In genomic region chr13:94596575-94596971, GRCh38 we compare ENCODE assay signal across 8 cellular contexts. TPM values are rescaled to one million over a fixed set of nuclear protein-coding genes. Genes with fewer than 3 reads are reported as not detected.
A peak's percentile ranks its signal among the peaks of the same experiment; 100 is the strongest.
DNase-seq lines count a peak whose midpoint lies in the region; ATAC-seq and TF ChIP-seq lines count a peak whose summit lies in the region.

No MANE protein-coding gene starts in this region.

- peak overlapping the region; percentile 93 for H3K9ac ChIP-seq in PC-3 (ENCODE audit: low read length)

- H3K36me3 ChIP-seq in CD4-positive, CD25-positive, alpha-beta regulatory T cell (ENCODE audit: control insufficient read depth, insufficient read depth, low read length) = peaks cover 10% of the 10 kb centered on the region
- H3K36me3 ChIP-seq in PC-3 (ENCODE audit: low read depth, low read length) (peaks cover 5% of the 10 kb centered on the region; the same call in 1 of the 2 replicates), esophagus squamous epithelium (peaks cover 0 to 16% (median 6%) of the 10 kb centered on the region in 3 donors), ovary (no peaks in the 10 kb centered on the region)

- peaks cover 8% of the 10 kb centered on the region; the same call in 1 of the 2 replicates for H4K20me1 ChIP-seq in PC-3 (ENCODE audit: low read length)

- no peaks in the 10 kb centered on the region for H3K27me3 Mint-ChIP-seq in CD4-positive, CD25-positive, alpha-beta regulatory T cell

- H3K79me2 ChIP-seq in PC-3 (ENCODE audit: low read length) = peaks cover 30% of the 10 kb centered on the region

- BruUV-seq in PC-3 (replicated peaks; lab: Mats Ljungman, UMichigan) = no TSS peak

- no peak for ATAC-seq in CD4-positive, CD25-positive, alpha-beta regulatory T cell (ENCODE audit: low read depth in 2 of 2)
- no peak for ATAC-seq in PC-3
- ATAC-seq in GM21528 (IDR thresholded peaks at IDR 0.05; ENCODE audit: low FRiP score, unreplicated experiment) = no peak
- ATAC-seq in GM18861 (IDR thresholded peaks at IDR 0.05; ENCODE audit: unreplicated experiment) = no peak

- TF ChIP-seq EP300 in ovary (IDR thresholded peaks at IDR 0.05) = no peak

- peak overlapping the region; percentile 96 for H3K4me2 ChIP-seq in PC-3 (ENCODE audit: low read length)

- POLR2A ChIA-PET in PC-3 (lab: Charles Lee; ENCODE audit: unreplicated experiment) = interaction anchor here (0.6 kb wide), 1 partner anchor 509 kb away, joined by 3 read pairs; no protein-coding TSS in a partner anchor

- peak overlapping the region; percentile 88 to 98 (median 96) for H3K4me3 Mint-ChIP-seq in CD4-positive, CD25-positive, alpha-beta regulatory T cell

- peaks cover 29% of the 10 kb centered on the region for H3K4me1 ChIP-seq in CD4-positive, CD25-positive, alpha-beta regulatory T cell (ENCODE audit: control insufficient read depth, insufficient read depth, low read length, poor library complexity, severe bottlenecking)
- H3K4me1 ChIP-seq in PC-3 (ENCODE audit: insufficient read depth, low read length) (peaks cover 19% of the 10 kb centered on the region), esophagus squamous epithelium (peaks cover 9 to 36% (median 22%) of the 10 kb centered on the region in 3 donors), ovary (ENCODE audit: insufficient read depth) (peaks cover 11% of the 10 kb centered on the region)

- peak overlapping the region; percentile 74 for H3K27ac ChIP-seq in CD4-positive, CD25-positive, alpha-beta regulatory T cell (ENCODE audit: insufficient read depth, low read length, poor library complexity, severe bottlenecking)
- H3K27ac ChIP-seq in PC-3 (ENCODE audit: low read length) (no peak overlapping the region), esophagus squamous epithelium (peak overlapping the region in 3 of 4 donors; percentile 79 to 90 (median 89)), ovary (no peak overlapping the region)

- peaks cover 30 to 51% (median 37%) of the 10 kb centered on the region in 4 donors for H3K4me1 Mint-ChIP-seq in CD4-positive, CD25-positive, alpha-beta regulatory T cell

- TF ChIP-seq POLR2A in esophagus squamous epithelium (IDR thresholded peaks at IDR 0.05) (no peak), ovary (IDR thresholded peaks at IDR 0.05) (no peak)

- WGBS in esophagus squamous epithelium, 2 donors = 60 to 82% methylated on average over 5 to 10 of the region's 20 CpGs
- WGBS in ovary, 3 donors = 64 to 74% (median 70%) methylated on average over 20 of the region's 20 CpGs

- peak overlapping the region; percentile 96 for H2AFZ ChIP-seq in PC-3 (ENCODE audit: low read length)

- no peaks in the 10 kb centered on the region for H3K9me3 ChIP-seq in CD4-positive, CD25-positive, alpha-beta regulatory T cell (ENCODE audit: control insufficient read depth in 2 of 2, low read length in 2 of 2)
- H3K9me3 ChIP-seq in PC-3 (ENCODE audit: low read length) (no peaks in the 10 kb centered on the region), esophagus squamous epithelium (no peaks in the 10 kb centered on the region), ovary (no peaks in the 10 kb centered on the region)

- intact Hi-C loops in PC-3 (cut with micrococcal nuclease) = no loop called here
- intact Hi-C loops in esophagus squamous epithelium (cut with DNase I) = no loop called here
- intact Hi-C loops in ovary (cut with DNase I) = no loop called here

- H3K27me3 ChIP-seq in CD4-positive, CD25-positive, alpha-beta regulatory T cell (ENCODE audit: control insufficient read depth, insufficient read depth, low read length) = no peaks in the 10 kb centered on the region
- H3K27me3 ChIP-seq in PC-3 (ENCODE audit: low read length) (no peaks in the 10 kb centered on the region), esophagus squamous epithelium (no peaks in the 10 kb centered on the region), ovary (no peaks in the 10 kb centered on the region)

- H3K4me3 ChIP-seq in CD4-positive, CD25-positive, alpha-beta regulatory T cell (ENCODE audit: low read depth, low read length) = peak overlapping the region; percentile 94
- H3K4me3 ChIP-seq in PC-3 (ENCODE audit: low read length) (peak overlapping the region; percentile 94), esophagus squamous epithelium (peak overlapping the region; percentile 74 to 93 (median 88)), ovary (peak overlapping the region; percentile 74)

- H3K9me3 Mint-ChIP-seq in CD4-positive, CD25-positive, alpha-beta regulatory T cell = peaks cover 0 to 1% (median 0%) of the 10 kb centered on the region in 7 donors

- no peak for TF ChIP-seq CTCF in PC-3 (conservative IDR thresholded peaks at IDR 0.05; ENCODE audit: low read depth, low read length)
- no peak for TF ChIP-seq CTCF in esophagus squamous epithelium (IDR thresholded peaks at IDR 0.05)
- no peak for TF ChIP-seq CTCF in ovary (IDR thresholded peaks at IDR 0.05)
- TF ChIP-seq CTCF in GM10266 (IDR thresholded peaks at IDR 0.05; ENCODE audit: control insufficient read depth, insufficient read depth, low read depth, missing control alignments) = no peak

- H3K36me3 Mint-ChIP-seq in CD4-positive, CD25-positive, alpha-beta regulatory T cell = peaks cover 7% of the 10 kb centered on the region

- H3K9me2 ChIP-seq in PC-3 (replicated peaks; ENCODE audit: low read length) = no peaks in the 10 kb centered on the region

- H3K27ac Mint-ChIP-seq in CD4-positive, CD25-positive, alpha-beta regulatory T cell = peak overlapping the region; percentile 86 to 97 (median 95)

- CTCF ChIA-PET in PC-3 (lab: Charles Lee) = interaction anchor here (0.6 kb wide), 2 partner anchors 23 to 45 kb away, joined by 3 to 5 read pairs; no protein-coding TSS in a partner anchor

- no peak for DNase-seq in CD4-positive, CD25-positive, alpha-beta regulatory T cell
- DNase-seq in PC-3 (no peak), esophagus squamous epithelium (lab: John Stamatoyannopoulos, UW) (no peak), ovary (peak in 4 of 5 donors; percentile 22 to 57 (median 52)), NCI-H2029 treated with DMSO at 0.1 percent for 48 hours (lab: John Stamatoyannopoulos, UW) (no peak), GM10266 (ENCODE audit: extremely low spot score) (no peak)

- H3F3A ChIP-seq in PC-3 (ENCODE audit: low read length, unreplicated experiment) = no peaks in the 10 kb centered on the region

RNA-seq across cellular contexts. Expression of gene TGDS, which starts 0.6 kb away (rescaled TPM):
- total RNA-seq in CD4-positive, CD25-positive, alpha-beta regulatory T cell = 6.1 TPM
- polyA plus RNA-seq in CD4-positive, CD25-positive, alpha-beta regulatory T cell = 10 to 100 TPM; 14.0 to 21.2 (median 15.0) TPM
- total RNA-seq in PC-3 (2014; rRNA removed) (8.5 and 9.0 TPM in 2 replicates), esophagus squamous epithelium (10 to 100 TPM in 2 of 4 donors, 1 to 10 TPM in 2; 2.5 to 17.9 (median 9.8) TPM), ovary (10 to 100 TPM in 6 of 7 donors, 1 to 10 TPM in 1; 8.4 to 14.3 (median 11.9) TPM)
- 10 to 100 TPM; 10.1 to 11.5 TPM for polyA plus RNA-seq in ovary

RNA-seq across cellular contexts. Expression of gene GPR180, which starts 5.1 kb away (rescaled TPM):
- total RNA-seq in CD4-positive, CD25-positive, alpha-beta regulatory T cell = 2.1 TPM
- polyA plus RNA-seq in CD4-positive, CD25-positive, alpha-beta regulatory T cell = 1 to 10 TPM; 1.5 to 2.6 (median 2.0) TPM
- total RNA-seq in PC-3 (2014; rRNA removed) (3.9 and 5.6 TPM in 2 replicates), esophagus squamous epithelium (1 to 10 TPM; 2.6 to 5.3 (median 3.6) TPM), ovary (1 to 10 TPM; 3.9 to 6.7 (median 4.9) TPM)
- 1 to 10 TPM; 1.6 to 3.1 TPM for polyA plus RNA-seq in ovary

Comparison
In these comparisons a context has a peak if more than half of its experiments do, and no peak if none do; other contexts are left out.
1. DNase-seq: peak in ovary (4 of 5); none in CD4-positive, CD25-positive, alpha-beta regulatory T cell (0 of 3), PC-3 (single experiment), esophagus squamous epithelium (single experiment), NCI-H2029 treated with DMSO at 0.1 percent for 48 hours (single experiment) and GM10266 (single experiment).
2. H3K27ac ChIP-seq: peak in CD4-positive, CD25-positive, alpha-beta regulatory T cell (single experiment) and esophagus squamous epithelium (3 of 4); none in PC-3 (single experiment) and ovary (0 of 2).
3. Peak in every context shown above with its lines, with median percentiles within 50 percentile points of each other: H3K4me3 ChIP-seq.